21 cellular contexts compared by ENCODE assay signal in genomic region chr12:50566066-50566465, GRCh38.
DNase-seq lines count a peak whose midpoint lies in the region; ATAC-seq, FAIRE-seq and TF ChIP-seq lines count a peak whose summit lies in the region.
"Had no signal": no experiment of that assay in that cellular context is flagged by ENCODE, and none has a peak within 500 bp of the region (broad histone marks: within the 10 kb centered on the region; RNA-seq: fewer than 3 reads in every experiment).

No MANE protein-coding gene starts in this region.

- H3K9me3 Mint-ChIP-seq in naive B cell, result peaks cover 0 to 1% (median 0%) of the 10 kb centered on the region in 7 donors

- ATAC-seq in naive B cell (ENCODE audit: low read depth in 2 of 2) (no peak), GM21723 (IDR thresholded peaks at IDR 0.05; ENCODE audit: unreplicated experiment) (no peak)
- ATAC-seq: Right ventricle myocardium inferior had no signal

- POLR2A ChIA-PET in PC-9 (lab: Charles Lee; ENCODE audit: unreplicated experiment), result no interaction called here

- CTCF ChIA-PET in PC-9 (lab: Charles Lee), result no interaction called here

- no peaks in the 10 kb centered on the region for H3K36me3 Mint-ChIP-seq in naive B cell

- H3K4me3 Mint-ChIP-seq in naive B cell, result peak overlapping the region in 1 of 8 donors; percentile 70

- H3K9me3 ChIP-seq in PC-9 (ENCODE audit: insufficient read depth, low read depth), result 0 out of 2 replicates have a peak, but pooled peaks cover 5% of the 10 kb centered on the region

- H3K4me1 ChIP-seq in PC-9 (replicated peaks; ENCODE audit: insufficient read depth), result peaks cover 31% of the 10 kb centered on the region

- no peak overlapping the region for H3K4me2 ChIP-seq in PC-9

- peaks cover 58% of the 10 kb centered on the region for H3F3A ChIP-seq in PC-9 (ENCODE audit: insufficient read depth, low read depth)

- intact Hi-C loops in PC-9 (cut with micrococcal nuclease; ENCODE audit: unreplicated experiment), result no loop called here

- peak overlapping the region in 4 of 6 donors; percentile 37 to 83 (median 74) for H3K27ac Mint-ChIP-seq in naive B cell

- peak; percentile 60 for FAIRE-seq in H54 (lab: Jason Lieb, UNC)
- FAIRE-seq: G401.6, GM12892, GM18507, H1, RCC 7860 had no signal

- no TSS peak for BruUV-seq in PC-9 (replicated peaks; lab: Mats Ljungman, UMichigan)

- no peaks in the 10 kb centered on the region for H4K20me1 ChIP-seq in PC-9 (ENCODE audit: insufficient read depth)

- peak overlapping the region; percentile 31; the same call in 1 of the 2 replicates for H3K27ac ChIP-seq in PC-9
- H3K27ac ChIP-seq: C4-2B had no signal

- H3K9me2 ChIP-seq in PC-9 (ENCODE audit: insufficient read depth), result no peaks in the 10 kb centered on the region

- H3K36me3 ChIP-seq in PC-9 (ENCODE audit: low read depth), result no peaks in the 10 kb centered on the region

- H3K27me3 ChIP-seq in PC-9 (ENCODE audit: insufficient read depth, low read depth), result no peaks in the 10 kb centered on the region

- no peak overlapping the region for H2AFZ ChIP-seq in PC-9

- peak; percentile 25 for DNase-seq in NCI-H2196 (lab: John Stamatoyannopoulos, UW; ENCODE audit: unreplicated experiment)
- no peak for DNase-seq in NCI-H2196 treated with DMSO at 0.1 percent for 48 hours (lab: John Stamatoyannopoulos, UW; ENCODE audit: unreplicated experiment)
- no peak for DNase-seq in H54 (ENCODE audit: insufficient read length, low spot score)
- DNase-seq in PC-9, result no peak
- DNase-seq in naive B cell, result no peak
- no peak for DNase-seq in SHP77 treated with DMSO at 0.1 percent for 48 hours (lab: John Stamatoyannopoulos, UW)
- DNase-seq in nucleus accumbens (lab: John Stamatoyannopoulos, UW), result no peak
- DNase-seq: AML-193, NCI-H1092, NCI-H1436, NCI-H2029, NCI-H2171 treated with DMSO at 0.1 percent for 48 hours, NCI-H446 treated with DMSO at 0.1 percent for 48 hours had no signal

- H3K79me2 ChIP-seq in PC-9 (ENCODE audit: low read depth), result peaks cover 86% of the 10 kb centered on the region

- peaks cover 40 to 85% (median 85%) of the 10 kb centered on the region in 3 donors for H3K4me1 Mint-ChIP-seq in naive B cell

- no peak for TF ChIP-seq POLR2A in H54 (IDR thresholded peaks at IDR 0.05; ENCODE audit: low read depth, low read length)

- no peak overlapping the region for H3K4me3 ChIP-seq in PC-9

- H3K27me3 Mint-ChIP-seq in naive B cell, result no peaks in the 10 kb centered on the region

- no peak for TF ChIP-seq CTCF in PC-9 (conservative IDR thresholded peaks at IDR 0.05)
